12 cellular contexts compared by ENCODE assay signal in the genomic region with DNA sequence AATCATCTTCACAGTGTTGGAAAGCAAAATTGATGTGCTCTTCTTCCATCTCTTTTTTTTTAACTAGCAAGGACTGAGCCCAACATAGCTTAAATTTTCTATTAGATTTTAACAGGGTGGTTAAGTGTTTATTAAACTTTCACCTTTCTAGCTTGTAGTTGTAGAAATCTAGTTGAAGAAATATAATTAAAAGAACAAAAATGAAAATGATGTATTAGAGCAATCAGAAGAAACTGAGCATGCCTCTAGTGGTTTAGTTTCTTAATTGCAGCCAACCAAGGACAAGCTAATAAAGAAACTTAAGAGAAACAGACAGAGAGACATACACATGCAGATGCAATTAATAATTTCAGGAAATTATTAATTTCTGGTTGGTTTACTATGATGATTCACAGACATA.
DNase-seq lines count a peak whose midpoint lies in the region; ATAC-seq and TF ChIP-seq lines count a peak whose summit lies in the region.
"Had no signal": no experiment of that assay in that cellular context is flagged by ENCODE, and none has a peak within 500 bp of the region (broad histone marks: within the 10 kb centered on the region; RNA-seq: fewer than 3 reads in every experiment).

No MANE protein-coding gene starts in this region.

- no peak overlapping the region for H4K91ac ChIP-seq in H9 (ENCODE audit: insufficient read length, low read depth, low read length)

- CTCF ChIA-PET in PC-9 (lab: Charles Lee): no interaction called here

- no peak for ATAC-seq in sciatic nerve
- ATAC-seq in natural killer cell: no peak

- H3K14ac ChIP-seq in H9 (ENCODE audit: insufficient read depth, low read length): no peak overlapping the region

- no peaks in the 10 kb centered on the region for H3K27me3 ChIP-seq in H9 (ENCODE audit: insufficient read depth, low read length)
- no peaks in the 10 kb centered on the region for H3K27me3 ChIP-seq in PC-9 (ENCODE audit: insufficient read depth, low read depth)
- H3K27me3 ChIP-seq in mesendoderm (ENCODE audit: insufficient read depth, low read length, poor library complexity): no peaks in the 10 kb centered on the region

- no peaks in the 10 kb centered on the region for H3F3A ChIP-seq in PC-9 (ENCODE audit: insufficient read depth, low read depth)

- peaks cover 0 to 4% of the 10 kb centered on the region in 2 experiments; a peak in 1 of 4 replicates for H3K4me1 Mint-ChIP-seq in H9
- no peaks in the 10 kb centered on the region for H3K4me1 Mint-ChIP-seq in natural killer cell
- H3K4me1 Mint-ChIP-seq: activated naive CD4-positive, alpha-beta T cell treated with anti-CD3 and anti-CD28 coated beads, Interleukin-2, amount 50 U/mL, for 24 hours; immature natural killer cell had no signal

- no peak overlapping the region for H3K56ac ChIP-seq in H9 (ENCODE audit: insufficient read length, low read depth, low read length)
- no peak overlapping the region for H3K56ac ChIP-seq in mesendoderm (ENCODE audit: low read length)

- TF ChIP-seq CTCF in C4-2B (conservative IDR thresholded peaks at IDR 0.05): peak; percentile 74
- peak; percentile 64 for TF ChIP-seq CTCF in H9 (conservative IDR thresholded peaks at IDR 0.05)
- TF ChIP-seq CTCF in PC-9 (conservative IDR thresholded peaks at IDR 0.05): peak; percentile 60
- TF ChIP-seq CTCF in natural killer cell (IDR thresholded peaks at IDR 0.05): no peak

- H4K8ac ChIP-seq in H9 (replicated peaks; ENCODE audit: insufficient read length, low read depth, low read length) (no peak overlapping the region), mesendoderm (ENCODE audit: low read depth, low read length) (no peak overlapping the region)

- intact Hi-C loops in PC-9 (cut with micrococcal nuclease; ENCODE audit: unreplicated experiment): no loop called here
- intact Hi-C loops in sciatic nerve (cut with DNase I): no loop called here
- intact Hi-C loops in natural killer cell (cut with micrococcal nuclease): no loop called here

- H3K23me2 ChIP-seq in H9 (ENCODE audit: insufficient read length, low read depth, low read length, poor library complexity, severe bottlenecking): no peaks in the 10 kb centered on the region

- H3K4me3 ChIP-seq in PC-9 (no peak overlapping the region), mesendoderm (ENCODE audit: low read length) (no peak overlapping the region)

- BruUV-seq in PC-9 (replicated peaks; lab: Mats Ljungman, UMichigan): no TSS peak

- no peak overlapping the region for H4K5ac ChIP-seq in H9 (ENCODE audit: insufficient read length, low read depth, low read length)
- H4K5ac ChIP-seq in mesendoderm (ENCODE audit: low read length): no peak overlapping the region

- H3K27ac ChIP-seq in C4-2B (no peak overlapping the region), H9 (ENCODE audit: insufficient read length, low read depth, low read length) (no peak overlapping the region), PC-9 (no peak overlapping the region), mesendoderm (ENCODE audit: low read depth, low read length) (no peak overlapping the region), substantia nigra (ENCODE audit: low read depth, low read length, poor library complexity, severe bottlenecking) (no peak overlapping the region)
- H3K27ac ChIP-seq: parathyroid adenoma had no signal

- H3K36me3 Mint-ChIP-seq in H9 (ENCODE audit: insufficient read depth in 1 of 3, low read depth in 3 of 3) (peaks cover 0 to 18% (median 6%) of the 10 kb centered on the region in 3 experiments; a peak in 5 of 7 replicates), natural killer cell (peaks cover 7% of the 10 kb centered on the region)
- H3K36me3 Mint-ChIP-seq: activated naive CD4-positive, alpha-beta T cell treated with anti-CD3 and anti-CD28 coated beads, Interleukin-2, amount 50 U/mL, for 24 hours had no signal

- H3K36me3 ChIP-seq in PC-9 (ENCODE audit: low read depth) (no peaks in the 10 kb centered on the region), mesendoderm (ENCODE audit: control insufficient read depth, insufficient read depth, low read length) (no peaks in the 10 kb centered on the region)

- no peaks in the 10 kb centered on the region for H3K9me3 ChIP-seq in H9 (ENCODE audit: control insufficient read depth, low read depth, low read length)
- H3K9me3 ChIP-seq in PC-9 (ENCODE audit: insufficient read depth, low read depth): no peaks in the 10 kb centered on the region

- POLR2A ChIA-PET in PC-9 (lab: Charles Lee; ENCODE audit: unreplicated experiment): no interaction called here

- H2BK120ac ChIP-seq in H9 (ENCODE audit: low read depth, low read length, poor library complexity, severe bottlenecking) (no peak overlapping the region), mesendoderm (ENCODE audit: low read depth, low read length) (no peak overlapping the region)

- H3K4me1 ChIP-seq in H9 (ENCODE audit: insufficient read depth, low read length) (no peaks in the 10 kb centered on the region), PC-9 (replicated peaks; ENCODE audit: insufficient read depth) (no peaks in the 10 kb centered on the region), mesendoderm (ENCODE audit: control insufficient read depth, low read depth, low read length) (no peaks in the 10 kb centered on the region)
- H3K4me1 ChIP-seq: parathyroid adenoma had no signal

- H3K9me2 ChIP-seq in PC-9 (ENCODE audit: insufficient read depth): no peaks in the 10 kb centered on the region

- H3T11ph ChIP-seq in H9 (ENCODE audit: low read length): no peak overlapping the region

- no peak overlapping the region for H2AK5ac ChIP-seq in H9 (ENCODE audit: insufficient read length, low read length)
- no peak overlapping the region for H2AK5ac ChIP-seq in mesendoderm (ENCODE audit: low read length)

- H3K79me1 ChIP-seq in H9 (ENCODE audit: insufficient read depth, low read depth, low read length, poor library complexity, severe bottlenecking) (no peaks in the 10 kb centered on the region), mesendoderm (ENCODE audit: low read length) (no peaks in the 10 kb centered on the region)

- H2BK12ac ChIP-seq in H9 (ENCODE audit: insufficient read length, low read depth, low read length): no peak overlapping the region

- H3K27me3 Mint-ChIP-seq in H9 (ENCODE audit: low read depth) (no peaks in the 10 kb centered on the region), natural killer cell (ENCODE audit: low read depth in 2 of 2) (no peaks in the 10 kb centered on the region)
- H3K27me3 Mint-ChIP-seq: activated naive CD4-positive, alpha-beta T cell treated with anti-CD3 and anti-CD28 coated beads, Interleukin-2, amount 50 U/mL, for 24 hours had no signal

- H3K9ac ChIP-seq in H9 (ENCODE audit: extremely low read depth, insufficient read length, low read length) (no peak overlapping the region), mesendoderm (ENCODE audit: low read length) (no peak overlapping the region)
- H3K9ac ChIP-seq: parathyroid adenoma had no signal

- DNase-seq in H9 (no peak), PC-9 (no peak), mesendoderm (peak; percentile 11), substantia nigra (lab: John Stamatoyannopoulos, UW) (no peak), sciatic nerve (ENCODE audit: low spot score) (no peak), natural killer cell (no peak)
- DNase-seq: GOT3, immature natural killer cell, NCI-H1436 treated with DMSO at 0.1 percent for 48 hours had no signal

- H3K27ac Mint-ChIP-seq in H9 (no peak overlapping the region), natural killer cell (no peak overlapping the region)
- H3K27ac Mint-ChIP-seq: activated naive CD4-positive, alpha-beta T cell treated with anti-CD3 and anti-CD28 coated beads, Interleukin-2, amount 50 U/mL, for 24 hours; immature natural killer cell had no signal

- H3K79me2 ChIP-seq in H9 (ENCODE audit: insufficient read depth, low read length) (no peaks in the 10 kb centered on the region), PC-9 (ENCODE audit: low read depth) (no peaks in the 10 kb centered on the region), mesendoderm (ENCODE audit: control insufficient read depth, insufficient read depth, low read length) (no peaks in the 10 kb centered on the region)
- H3K79me2 ChIP-seq: parathyroid adenoma had no signal

- H3K9me3 Mint-ChIP-seq in H9 (peaks cover 10 to 16% of the 10 kb centered on the region in 2 experiments), natural killer cell (peaks cover 13 to 21% of the 10 kb centered on the region in 2 donors)

- H2BK5ac ChIP-seq in H9 (ENCODE audit: insufficient read length, low read length): no peak overlapping the region
- no peak overlapping the region for H2BK5ac ChIP-seq in mesendoderm (ENCODE audit: low read length)

- H4K20me1 ChIP-seq in H9 (ENCODE audit: control insufficient read depth, insufficient read depth, insufficient read length): no peaks in the 10 kb centered on the region
- no peaks in the 10 kb centered on the region for H4K20me1 ChIP-seq in PC-9 (ENCODE audit: insufficient read depth)

- H3K4me2 ChIP-seq in H9 (ENCODE audit: insufficient read depth, insufficient read length, low read length) (no peak overlapping the region), PC-9 (no peak overlapping the region), mesendoderm (ENCODE audit: low read length) (no peak overlapping the region)

- H3K4ac ChIP-seq in H9 (ENCODE audit: low read depth, low read length) (no peak overlapping the region), mesendoderm (ENCODE audit: low read depth, low read length) (no peak overlapping the region)

- H2AFZ ChIP-seq in H9 (ENCODE audit: low read length): no peak overlapping the region
- no peak overlapping the region for H2AFZ ChIP-seq in PC-9
- H2AFZ ChIP-seq: parathyroid adenoma had no signal

- H3K23ac ChIP-seq in H9 (ENCODE audit: insufficient read length, low read depth, low read length): no peak overlapping the region
- no peak overlapping the region for H3K23ac ChIP-seq in mesendoderm (ENCODE audit: low read length)

- H3K18ac ChIP-seq in H9 (ENCODE audit: insufficient read length, low read depth, low read length): no peak overlapping the region
- H3K18ac ChIP-seq in mesendoderm (ENCODE audit: low read length): no peak overlapping the region

- H2BK20ac ChIP-seq in H9 (ENCODE audit: low read depth, low read length, poor library complexity, severe bottlenecking): no peak overlapping the region

- H3K4me3 Mint-ChIP-seq in H9: no peak overlapping the region
- H3K4me3 Mint-ChIP-seq in natural killer cell: no peak overlapping the region
- H3K4me3 Mint-ChIP-seq: activated naive CD4-positive, alpha-beta T cell treated with anti-CD3 and anti-CD28 coated beads, Interleukin-2, amount 50 U/mL, for 24 hours; immature natural killer cell had no signal

- no peak overlapping the region for H2BK15ac ChIP-seq in H9 (ENCODE audit: low read depth, low read length)
- no peak overlapping the region for H2BK15ac ChIP-seq in mesendoderm (replicated peaks; ENCODE audit: low read depth)
